ENCODE assay signal across 32 cellular contexts in genomic region chr1:162619076-162619475, GRCh38.
"Had no signal": no experiment of that assay in that cellular context is flagged by ENCODE, and none has a peak within 500 bp of the region (broad histone marks: within the 10 kb centered on the region; RNA-seq: fewer than 3 reads in every experiment).

No MANE protein-coding gene starts in this region.

- H3K27me3 ChIP-seq: body of pancreas, brain microvascular endothelial cell, breast epithelium had no signal

- DNase-seq: activated CD4-positive, alpha-beta memory T cell treated with anti-CD3 and anti-CD28 coated beads, Interleukin-2, amount 10 ng/mL, durations not matched to agents 7 days and 5 days; activated CD4-positive, alpha-beta T cell treated with anti-CD3 and anti-CD28 coated beads for 1 hour; activated CD4-positive, alpha-beta T cell treated with anti-CD3 and anti-CD28 coated beads for 36 hours; activated CD4-positive, alpha-beta T cell treated with anti-CD3 and anti-CD28 coated beads for 48 hours; activated CD4-positive, alpha-beta T cell treated with anti-CD3 and anti-CD28 coated beads, Interleukin-2, amount 10 ng/mL, durations not matched to agents 7 days and 5 days; activated CD4-positive, alpha-beta T cell treated with anti-CD3 and anti-CD28 coated beads, Interleukin-2, amount 50 U/mL, for 48 hours; activated CD4-positive, CD25-positive, alpha-beta regulatory T cell; activated CD8-positive, alpha-beta memory T cell treated with anti-CD3 and anti-CD28 coated beads for 24 hours; activated CD8-positive, alpha-beta memory T cell treated with anti-CD3 and anti-CD28 coated beads, Interleukin-2, amount 10 ng/mL, durations not matched to agents 7 days and 5 days; activated CD8-positive, alpha-beta memory T cell treated with anti-CD3 and anti-CD28 coated beads, Interleukin-2, amount 50 U/mL, for 48 hours; activated CD8-positive, alpha-beta T cell treated with anti-CD3 and anti-CD28 coated beads, Interleukin-2, amount 10 ng/mL, durations not matched to agents 7 days and 5 days; activated effector memory CD4-positive, alpha-beta T cell treated with Interleukin-2 at 50 U/mL for 16 hours; activated gamma-delta T cell; activated naive CD4-positive, alpha-beta T cell treated with anti-CD3 and anti-CD28 coated beads, Interleukin-2, amount 10 ng/mL, durations not matched to agents 7 days and 5 days; activated naive CD4-positive, alpha-beta T cell treated with Interleukin-2 at 50 U/mL for 16 hours; activated naive CD8-positive, alpha-beta T cell treated with anti-CD3 and anti-CD28 coated beads, Interleukin-2, amount 10 ng/mL, durations not matched to agents 7 days and 5 days; activated naive CD8-positive, alpha-beta T cell treated with anti-CD3 and anti-CD28 coated beads, Interleukin-2, amount 50 U/mL, for 24 hours; activated T-cell treated with anti-CD3 and anti-CD28 coated beads, Interleukin-2, amount 50 U/mL, for 24 hours; activated T-cell treated with anti-CD3 and anti-CD28 coated beads, Interleukin-2, amount 50 U/mL, for 48 hours; amygdala; anterior cingulate cortex; body of pancreas; brain microvascular endothelial cell; central memory CD4-positive, alpha-beta T cell; T-helper 1 cell; T-helper 2 cell; T-helper 9 cell; WERI-Rb-1 had no signal

- FAIRE-seq: astrocyte had no signal

- H3K27ac ChIP-seq: body of pancreas, brain microvascular endothelial cell, breast epithelium, WERI-Rb-1 had no signal

- H3K4me1 ChIP-seq: body of pancreas, breast epithelium had no signal

- H3K36me3 ChIP-seq: brain microvascular endothelial cell, breast epithelium, WERI-Rb-1 had no signal

- ATAC-seq: activated CD4-positive, alpha-beta T cell treated with anti-CD3 and anti-CD28 coated beads for 36 hours; activated CD4-positive, CD25-positive, alpha-beta regulatory T cell treated with anti-CD3 and anti-CD28 coated beads, Interleukin-2, amount 50 U/mL, for 24 hours; activated CD8-positive, alpha-beta memory T cell treated with anti-CD3 and anti-CD28 coated beads, Interleukin-2, amount 10 ng/mL, durations not matched to agents 7 days and 5 days; activated CD8-positive, alpha-beta T cell treated with anti-CD3 and anti-CD28 coated beads, Interleukin-2, amount 10 ng/mL, durations not matched to agents 7 days and 5 days; activated naive CD8-positive, alpha-beta T cell treated with anti-CD3 and anti-CD28 coated beads, Interleukin-2, amount 50 U/mL, for 24 hours; body of pancreas; WTC11 had no signal

- H3K4me3 ChIP-seq: body of pancreas, breast epithelium had no signal
